ENCODE assay signal across 25 cellular contexts in genomic region chr1:56715161-56715560, GRCh38.
DNase-seq lines count a peak whose midpoint lies in the region; TF ChIP-seq lines count a peak whose summit lies in the region.
"Had no signal": no experiment of that assay in that cellular context is flagged by ENCODE, and none has a peak within 500 bp of the region (broad histone marks: within the 10 kb centered on the region; RNA-seq: fewer than 3 reads in every experiment).

No MANE protein-coding gene starts in this region.

- no peak for TF ChIP-seq RAD21 in SK-N-SH (IDR thresholded peaks at IDR 0.05; ENCODE audit: low read length)

- H4K20me1 ChIP-seq in SK-N-SH (ENCODE audit: insufficient read depth) = no peaks in the 10 kb centered on the region

- H3K9me3 ChIP-seq in SK-N-SH = no peaks in the 10 kb centered on the region
- H3K9me3 ChIP-seq in thyroid gland = no peaks in the 10 kb centered on the region
- no peaks in the 10 kb centered on the region for H3K9me3 ChIP-seq in spleen
- H3K9me3 ChIP-seq: heart left ventricle, ovary had no signal

- H2AFZ ChIP-seq in SK-N-SH (ENCODE audit: low read depth) = peak overlapping the region; percentile 5; the same call in 1 of the 2 replicates
- H2AFZ ChIP-seq: PC-9 had no signal

- POLR2A ChIA-PET in SK-N-SH (lab: Yijun Ruan, JAX) = no interaction called here

- no peaks in the 10 kb centered on the region for H3K79me2 ChIP-seq in SK-N-SH (ENCODE audit: insufficient read depth)

- 80% methylated on average over 1 of the region's 1 CpG for WGBS in SK-N-SH (ENCODE audit: low lambda C conversion rate)
- WGBS in thyroid gland, 2 donors = 60 to 71% methylated on average over 1 of the region's 1 CpG
- 44 to 66% (median 58%) methylated on average over 1 of the region's 1 CpG for WGBS in spleen, 5 donors

- H3K4me1 Mint-ChIP-seq in activated naive CD8-positive, alpha-beta T cell treated with anti-CD3 and anti-CD28 coated beads for 36 hours = no peaks in the 10 kb centered on the region
- H3K4me1 Mint-ChIP-seq: H9; nephron; stimulated activated effector memory CD8-positive, alpha-beta T cell treated with anti-CD3 and anti-CD28 coated beads, Interleukin-12 subunit alpha, Interleukin-12 subunit beta, amount 100 ng/mL, for 72 hours had no signal

- no peak overlapping the region for H3K9ac ChIP-seq in SK-N-SH

- peaks cover 0 to 17% of the 10 kb centered on the region in 2 experiments; a peak in 3 of 4 replicates for H3K4me1 ChIP-seq in SK-N-SH (ENCODE audit: control insufficient read depth in 1 of 2, insufficient read depth in 2 of 2, low read depth in 1 of 2, low read length in 1 of 2)
- no peaks in the 10 kb centered on the region for H3K4me1 ChIP-seq in thyroid gland
- H3K4me1 ChIP-seq in spleen = no peaks in the 10 kb centered on the region

- CTCF ChIA-PET in SK-N-SH (lab: Yijun Ruan, JAX) = no interaction called here

- no peaks in the 10 kb centered on the region for H3K27me3 ChIP-seq in SK-N-SH (ENCODE audit: insufficient read depth)
- H3K27me3 ChIP-seq in thyroid gland = no peaks in the 10 kb centered on the region
- H3K27me3 ChIP-seq in spleen (replicated peaks in 1 of 7) = no peaks in the 10 kb centered on the region
- H3K27me3 ChIP-seq: brain microvascular endothelial cell, heart left ventricle, ovary had no signal

- peak; percentile 27 for DNase-seq in GM03348 (ENCODE audit: low spot score)
- no peak for DNase-seq in SK-N-SH
- DNase-seq in fibroblast of the aortic adventitia (ENCODE audit: low read depth) = peak; percentile 6
- DNase-seq in activated naive CD8-positive, alpha-beta T cell treated with anti-CD3 and anti-CD28 coated beads for 36 hours = no peak
- no peak for DNase-seq in NCI-H748 (lab: John Stamatoyannopoulos, UW; ENCODE audit: unreplicated experiment)
- no peak for DNase-seq in thyroid gland
- DNase-seq in spleen = no peak
- DNase-seq: activated CD4-positive, alpha-beta T cell treated with anti-CD3 and anti-CD28 coated beads for 48 hours; activated T-cell treated with anti-CD3 and anti-CD28 coated beads, Interleukin-2, amount 50 U/mL, for 24 hours; brain microvascular endothelial cell; H9; heart left ventricle; NCI-H1048; NCI-H187 treated with DMSO at 0.1 percent for 48 hours; NCI-H2171 treated with DMSO at 0.1 percent for 48 hours; NCI-H524; NK-92 treated with Interleukin-12 subunit alpha and Interleukin-12 subunit beta, amount 100 ng/mL, for 24 hours; ovary; retina; stimulated activated CD4-positive, alpha-beta T cell treated with anti-CD3 and anti-CD28 coated beads, Interleukin-4, amount 100 ng/mL, for 1 hour had no signal

- H3K36me3 ChIP-seq in SK-N-SH (replicated peaks in 1 of 2; ENCODE audit: control insufficient read depth in 1 of 2, insufficient read depth in 2 of 2, low read length in 1 of 2) (no peaks in the 10 kb centered on the region), thyroid gland (no peaks in the 10 kb centered on the region), spleen (no peaks in the 10 kb centered on the region)
- H3K36me3 ChIP-seq: brain microvascular endothelial cell, heart left ventricle, ovary had no signal

- no peaks in the 10 kb centered on the region for H3K36me3 Mint-ChIP-seq in activated naive CD8-positive, alpha-beta T cell treated with anti-CD3 and anti-CD28 coated beads for 36 hours
- H3K36me3 Mint-ChIP-seq: stimulated activated effector memory CD8-positive, alpha-beta T cell treated with anti-CD3 and anti-CD28 coated beads, Interleukin-12 subunit alpha, Interleukin-12 subunit beta, amount 100 ng/mL, for 72 hours had no signal

- no peak overlapping the region for H3K27ac ChIP-seq in SK-N-SH (ENCODE audit: low read depth in 2 of 2, low read length in 1 of 2)
- H3K27ac ChIP-seq in thyroid gland = no peak overlapping the region
- no peak overlapping the region for H3K27ac ChIP-seq in spleen
- H3K27ac ChIP-seq: brain microvascular endothelial cell, heart left ventricle, ovary, PC-9, VCaP had no signal

- peaks cover 5% of the 10 kb centered on the region for H3F3A ChIP-seq in SK-N-SH (replicated peaks; ENCODE audit: insufficient read depth)

- H3K9me3 Mint-ChIP-seq in activated naive CD8-positive, alpha-beta T cell treated with anti-CD3 and anti-CD28 coated beads for 36 hours = no peaks in the 10 kb centered on the region
- H3K9me3 Mint-ChIP-seq: activated T-cell treated with anti-CD3 and anti-CD28 coated beads, Interleukin-2, amount 50 U/mL, for 24 hours; H9; nephron; stimulated activated effector memory CD8-positive, alpha-beta T cell treated with anti-CD3 and anti-CD28 coated beads, Interleukin-12 subunit alpha, Interleukin-12 subunit beta, amount 100 ng/mL, for 72 hours had no signal

- intact Hi-C loops in thyroid gland (cut with DNase I) (no loop called here), spleen (cut with DNase I; ENCODE audit: low total_unique reads) (loop anchor here (10.0 kb wide), 1 partner anchor 1430 kb away; no protein-coding TSS in a partner anchor)

- H3K4me3 ChIP-seq in SK-N-SH (ENCODE audit: low read depth in 2 of 2, low read length in 1 of 2) = no peak overlapping the region
- H3K4me3 ChIP-seq in fibroblast of the aortic adventitia (ENCODE audit: low read depth, low read length) = no peak overlapping the region
- no peak overlapping the region for H3K4me3 ChIP-seq in thyroid gland (replicated peaks in 1 of 3)
- no peak overlapping the region for H3K4me3 ChIP-seq in spleen
- H3K4me3 ChIP-seq: heart left ventricle, lung, ovary, PC-9 had no signal

- H3K27me3 Mint-ChIP-seq in activated naive CD8-positive, alpha-beta T cell treated with anti-CD3 and anti-CD28 coated beads for 36 hours = peaks cover 12% of the 10 kb centered on the region

- no peak overlapping the region for H3K4me2 ChIP-seq in SK-N-SH
- H3K4me2 ChIP-seq: PC-9 had no signal

- H3K4me3 Mint-ChIP-seq in activated naive CD8-positive, alpha-beta T cell treated with anti-CD3 and anti-CD28 coated beads for 36 hours = no peak overlapping the region
- H3K4me3 Mint-ChIP-seq: activated T-cell treated with anti-CD3 and anti-CD28 coated beads, Interleukin-2, amount 50 U/mL, for 24 hours; H9; nephron; stimulated activated effector memory CD8-positive, alpha-beta T cell treated with anti-CD3 and anti-CD28 coated beads, Interleukin-12 subunit alpha, Interleukin-12 subunit beta, amount 100 ng/mL, for 72 hours had no signal

- no peaks in the 10 kb centered on the region for H3K9me2 ChIP-seq in SK-N-SH

- no peak for TF ChIP-seq CTCF in SK-N-SH (IDR thresholded peaks at IDR 0.05)
- TF ChIP-seq CTCF in fibroblast of the aortic adventitia (IDR thresholded peaks at IDR 0.05; ENCODE audit: insufficient read depth, low read length) = no peak
- TF ChIP-seq CTCF in thyroid gland (IDR thresholded peaks at IDR 0.05) = no peak
- TF ChIP-seq CTCF in spleen (IDR thresholded peaks at IDR 0.05 in 8 of 11, conservative IDR thresholded peaks at IDR 0.05 in 3 of 11) = no peak

- TF ChIP-seq EP300 in SK-N-SH (IDR thresholded peaks at IDR 0.05; ENCODE audit: borderline replicate concordance in 1 of 2, low read depth in 1 of 2, low read length in 1 of 2) = no peak

- TF ChIP-seq POLR2A in thyroid gland (IDR thresholded peaks at IDR 0.05) = no peak
- TF ChIP-seq POLR2A in spleen (IDR thresholded peaks at IDR 0.05) = no peak

- H3K27ac Mint-ChIP-seq in activated naive CD8-positive, alpha-beta T cell treated with anti-CD3 and anti-CD28 coated beads for 36 hours = no peak overlapping the region
- H3K27ac Mint-ChIP-seq: activated T-cell treated with anti-CD3 and anti-CD28 coated beads, Interleukin-2, amount 50 U/mL, for 24 hours; H9; nephron; stimulated activated effector memory CD8-positive, alpha-beta T cell treated with anti-CD3 and anti-CD28 coated beads, Interleukin-12 subunit alpha, Interleukin-12 subunit beta, amount 100 ng/mL, for 72 hours had no signal

TF ChIP-seq in SK-N-SH, 30 proteins besides CTCF, POLR2A, EP300 and RAD21:
- TF ChIP-seq RCOR1 (IDR thresholded peaks at IDR 0.05; ENCODE audit: low read length) (no peak), FOSL2 (IDR thresholded peaks at IDR 0.05; ENCODE audit: borderline replicate concordance, low read depth) (peak; percentile 28; the same call in 1 of the 2 replicates), JUND (IDR thresholded peaks at IDR 0.05) (0 out of 2 replicates have a peak, but pooled peaks have one; percentile 15)

Comparison
In these comparisons a context has a peak if more than half of its experiments do, and no peak if none do; other contexts are left out.
1. DNase-seq: peak in GM03348 (single experiment) and fibroblast of the aortic adventitia (single experiment); none in SK-N-SH (single experiment), activated naive CD8-positive, alpha-beta T cell treated with anti-CD3 and anti-CD28 coated beads for 36 hours (single experiment), NCI-H748 (single experiment), thyroid gland (0 of 2) and spleen (single experiment).